Comparison of ENCODE assay signal across 28 cellular contexts in genomic region chr10:106661133-106661766, GRCh38.
"Had no signal": no experiment of that assay in that cellular context is flagged by ENCODE, and none has a peak within 500 bp of the region (broad histone marks: within the 10 kb centered on the region; RNA-seq: fewer than 3 reads in every experiment).

No MANE protein-coding gene starts in this region.

- ATAC-seq: activated CD8-positive, alpha-beta memory T cell treated with anti-CD3 and anti-CD28 coated beads, Interleukin-2, amount 10 ng/mL, durations not matched to agents 7 days and 5 days; SK-N-SH treated with all-trans-retinoic acid at 6 μM for 48 hours; WTC11 had no signal

- H3K27me3 ChIP-seq: breast epithelium, colonic mucosa, SJSA1 had no signal

- H3K4me3 Mint-ChIP-seq: activated CD8-positive, alpha-beta memory T cell treated with anti-CD3 and anti-CD28 coated beads, Interleukin-2, amount 10 ng/mL, durations not matched to agents 7 days and 5 days; activated naive CD4-positive, alpha-beta T cell treated with anti-CD3 and anti-CD28 coated beads, Interleukin-2, amount 50 U/mL, for 24 hours; activated T-cell treated with anti-CD3 and anti-CD28 coated beads, Interleukin-2, amount 50 U/mL, for 24 hours; activated T-helper 1 cell treated with anti-CD3 and anti-CD28 coated beads, Interleukin-12 subunit alpha, Interleukin-12 subunit beta, Interleukin-2, Interleukin-4 antibody, amounts not matched to agents 30 ng/mL and 10 ng/mL and 1 ng/mL, durations not matched to agents 14 hours and 24 hours and 36 hours; WTC11 had no signal

- H3K4me1 Mint-ChIP-seq: activated CD8-positive, alpha-beta memory T cell treated with anti-CD3 and anti-CD28 coated beads, Interleukin-2, amount 10 ng/mL, durations not matched to agents 7 days and 5 days; activated naive CD4-positive, alpha-beta T cell treated with anti-CD3 and anti-CD28 coated beads, Interleukin-2, amount 50 U/mL, for 24 hours; WTC11 had no signal

- H3K27ac Mint-ChIP-seq: activated CD8-positive, alpha-beta memory T cell treated with anti-CD3 and anti-CD28 coated beads, Interleukin-2, amount 10 ng/mL, durations not matched to agents 7 days and 5 days; activated naive CD4-positive, alpha-beta T cell treated with anti-CD3 and anti-CD28 coated beads, Interleukin-2, amount 50 U/mL, for 24 hours; activated T-cell treated with anti-CD3 and anti-CD28 coated beads, Interleukin-2, amount 50 U/mL, for 24 hours; activated T-helper 1 cell treated with anti-CD3 and anti-CD28 coated beads, Interleukin-12 subunit alpha, Interleukin-12 subunit beta, Interleukin-2, Interleukin-4 antibody, amounts not matched to agents 30 ng/mL and 10 ng/mL and 1 ng/mL, durations not matched to agents 14 hours and 24 hours and 36 hours; WTC11 had no signal

- FAIRE-seq: RCC 7860 had no signal

- DNase-seq: activated CD4-positive, alpha-beta T cell treated with anti-CD3 and anti-CD28 coated beads for 48 hours; activated CD4-positive, alpha-beta T cell treated with anti-CD3 and anti-CD28 coated beads, Interleukin-2, amount 50 U/mL, for 4 hours; activated CD4-positive, CD25-positive, alpha-beta regulatory T cell treated with anti-CD3 and anti-CD28 coated beads, Interleukin-2, amount 50 U/mL, for 72 hours; activated CD8-positive, alpha-beta memory T cell treated with anti-CD3 and anti-CD28 coated beads, Interleukin-2, amount 10 ng/mL, durations not matched to agents 7 days and 5 days; activated effector memory CD4-positive, alpha-beta T cell treated with Interleukin-2 at 50 U/mL for 16 hours; activated naive CD4-positive, alpha-beta T cell; activated T-cell treated with anti-CD3 and anti-CD28 coated beads, Interleukin-2, amount 50 U/mL, for 24 hours; aorta; colonic mucosa; MV-4-11; NCI-H1092 treated with DMSO at 0.1 percent for 48 hours; NCI-H1417 treated with DMSO at 0.1 percent for 48 hours; NCI-H1694; NCI-H2029 treated with DMSO at 0.1 percent for 48 hours; NCI-H345; NCI-H510A; NCI-H526 treated with DMSO at 0.1 percent for 48 hours; NCI-H82; NK-92 treated with Interleukin-12 subunit alpha and Interleukin-12 subunit beta, amount 100 ng/mL, for 24 hours; SHP77; SW 1271 had no signal

- H3K27me3 Mint-ChIP-seq: activated CD8-positive, alpha-beta memory T cell treated with anti-CD3 and anti-CD28 coated beads, Interleukin-2, amount 10 ng/mL, durations not matched to agents 7 days and 5 days; activated naive CD4-positive, alpha-beta T cell treated with anti-CD3 and anti-CD28 coated beads, Interleukin-2, amount 50 U/mL, for 24 hours; activated T-cell treated with anti-CD3 and anti-CD28 coated beads, Interleukin-2, amount 50 U/mL, for 24 hours had no signal

- H3K4me3 ChIP-seq: breast epithelium, colonic mucosa, SJSA1 had no signal

- H3K36me3 Mint-ChIP-seq: activated CD8-positive, alpha-beta memory T cell treated with anti-CD3 and anti-CD28 coated beads, Interleukin-2, amount 10 ng/mL, durations not matched to agents 7 days and 5 days; activated naive CD4-positive, alpha-beta T cell treated with anti-CD3 and anti-CD28 coated beads, Interleukin-2, amount 50 U/mL, for 24 hours; WTC11 had no signal

- H3K9me3 ChIP-seq: colonic mucosa, SJSA1 had no signal

- H3K36me3 ChIP-seq: breast epithelium, colonic mucosa, SJSA1 had no signal

- H3K4me1 ChIP-seq: breast epithelium, colonic mucosa, SJSA1 had no signal

- H3K9me3 Mint-ChIP-seq: activated naive CD4-positive, alpha-beta T cell treated with anti-CD3 and anti-CD28 coated beads, Interleukin-2, amount 50 U/mL, for 24 hours; activated T-helper 1 cell treated with anti-CD3 and anti-CD28 coated beads, Interleukin-12 subunit alpha, Interleukin-12 subunit beta, Interleukin-2, Interleukin-4 antibody, amounts not matched to agents 30 ng/mL and 10 ng/mL and 1 ng/mL, durations not matched to agents 14 hours and 24 hours and 36 hours had no signal

- H3K27ac ChIP-seq: breast epithelium, colonic mucosa, SJSA1 had no signal
